ENCODE assay signal across 8 cellular contexts in genomic region chr6:113632220-113632864, GRCh38.
DNase-seq lines count a peak whose midpoint lies in the region; TF ChIP-seq lines count a peak whose summit lies in the region.

No MANE protein-coding gene starts in this region.

- peak; percentile 94 for DNase-seq in GM12865 (ENCODE audit: low read depth)
- DNase-seq in GM23248 = peak; percentile 89
- peak; percentile 65 for DNase-seq in MG63
- DNase-seq in activated T-helper 9 cell treated with anti-CD3 and anti-CD28 coated beads, Interleukin-2, amount 50 U/mL, for 16 hours (ENCODE audit: low read depth) = peak; percentile 21
- peak; percentile 80 for DNase-seq in islet precursor cell
- peak; percentile 45 to 54 for DNase-seq in stimulated activated CD4-positive, alpha-beta T cell treated with anti-CD3 and anti-CD28 coated beads, Interleukin-2, amount 100 ng/mL, for 24 hours
- DNase-seq in AML-193 (lab: John Stamatoyannopoulos, UW) = no peak
- no peak for DNase-seq in OCI-M1 (lab: John Stamatoyannopoulos, UW)

- peaks cover 61% of the 10 kb centered on the region for H3K4me1 ChIP-seq in GM23248 (ENCODE audit: insufficient read depth)

- peak overlapping the region; percentile 73 for H3K9ac ChIP-seq in GM23248

- H3K36me3 ChIP-seq in GM23248 (ENCODE audit: low read depth) (no peaks in the 10 kb centered on the region), MG63 (no peaks in the 10 kb centered on the region)

- no peaks in the 10 kb centered on the region for H3K79me2 ChIP-seq in GM23248 (ENCODE audit: insufficient read depth)

- peak overlapping the region; percentile 89 for H3K27ac ChIP-seq in GM23248

- 0 to 1% methylated on average over 8 of the region's 8 CpGs for WGBS in GM23248 (ENCODE audit: low coverage in 1 of 2, low lambda C conversion rate in 2 of 2, missing lambda C conversion rate in 2 of 2), 2 experiments

- H3K9me3 ChIP-seq in GM23248 (ENCODE audit: low read depth) (no peaks in the 10 kb centered on the region), MG63 (no peaks in the 10 kb centered on the region)

- H3K4me2 ChIP-seq in GM23248 (ENCODE audit: unreplicated experiment) = peak overlapping the region; percentile 92

- no peak for TF ChIP-seq CTCF in GM12865 (IDR thresholded peaks at IDR 0.05; ENCODE audit: insufficient read depth, low read depth, low read length, missing control alignments)

- peaks cover 37% of the 10 kb centered on the region for H3F3A ChIP-seq in GM23248 (ENCODE audit: insufficient read depth)

- H3K4me3 ChIP-seq in GM12865 (ENCODE audit: low read depth, low read length) = peak overlapping the region; percentile 67
- H3K4me3 ChIP-seq in GM23248 = peak overlapping the region; percentile 63
- H3K4me3 ChIP-seq in MG63 = peak overlapping the region; percentile 23

- H3K27me3 ChIP-seq in GM23248 (replicated peaks; ENCODE audit: insufficient read depth) (no peaks in the 10 kb centered on the region), MG63 (no peaks in the 10 kb centered on the region)

- peak overlapping the region; percentile 51 for H2AFZ ChIP-seq in GM23248

- in situ Hi-C loops in GM23248 (cut with MboI) = no loop called here

- no peaks in the 10 kb centered on the region for H4K20me1 ChIP-seq in GM23248 (ENCODE audit: insufficient read depth)

- no peaks in the 10 kb centered on the region for H3K9me2 ChIP-seq in GM23248 (ENCODE audit: insufficient read depth)

Comparison
In these comparisons a context has a peak if more than half of its experiments do, and no peak if none do; other contexts are left out.
1. DNase-seq: peak in GM12865 (single experiment), GM23248 (single experiment), MG63 (single experiment), activated T-helper 9 cell treated with anti-CD3 and anti-CD28 coated beads, Interleukin-2, amount 50 U/mL, for 16 hours (single experiment), islet precursor cell (single experiment) and stimulated activated CD4-positive, alpha-beta T cell treated with anti-CD3 and anti-CD28 coated beads, Interleukin-2, amount 100 ng/mL, for 24 hours (2 of 2); none in AML-193 (0 of 2) and OCI-M1 (single experiment).
2. Peak in every context shown above with its lines, with median percentiles within 50 percentile points of each other: H3K4me3 ChIP-seq.